In genomic region chr20:63829943-63830820, GRCh38 we compare ENCODE assay signal across 9 cellular contexts. TPM values are rescaled to one million over a fixed set of nuclear protein-coding genes. Genes with fewer than 3 reads are reported as not detected.
DNase-seq lines count a peak whose midpoint lies in the region; ATAC-seq and TF ChIP-seq lines count a peak whose summit lies in the region.
"Had no signal": no experiment of that assay in that cellular context is flagged by ENCODE, and none has a peak within 500 bp of the region (broad histone marks: within the 10 kb centered on the region; RNA-seq: fewer than 3 reads in every experiment).

No MANE protein-coding gene starts in this region.

- no peaks in the 10 kb centered on the region for H3K79me2 ChIP-seq in OCI-LY3 (ENCODE audit: low read length)

- TF ChIP-seq CTCF in OCI-LY3 (IDR thresholded peaks at IDR 0.05; ENCODE audit: low read depth, low read length): no peak
- TF ChIP-seq CTCF in neural crest cell (conservative IDR thresholded peaks at IDR 0.05): no peak

- DNase-seq in NCI-H2227 (lab: John Stamatoyannopoulos, UW; ENCODE audit: unreplicated experiment) (peak; percentile 43), NCI-H2227 treated with DMSO at 0.1 percent for 48 hours (lab: John Stamatoyannopoulos, UW) (no peak), epidermal melanocyte (ENCODE audit: insufficient read length, low spot score) (peak; percentile 53), neural crest cell (ENCODE audit: low read depth, low spot score) (no peak), NCI-H1694 treated with DMSO at 0.1 percent for 48 hours (lab: John Stamatoyannopoulos, UW) (no peak)

- H3K4me1 Mint-ChIP-seq in neural crest cell: peaks cover 44% of the 10 kb centered on the region

- H4K20me1 ChIP-seq in OCI-LY3 (ENCODE audit: insufficient read depth, low read length): no peaks in the 10 kb centered on the region

- H2AFZ ChIP-seq in OCI-LY3 (ENCODE audit: low read depth, low read length): no peak overlapping the region

- H3K9me3 ChIP-seq in OCI-LY3 (ENCODE audit: insufficient read depth, low read length): no peaks in the 10 kb centered on the region

- no peak for ATAC-seq in GM19035 (IDR thresholded peaks at IDR 0.05; ENCODE audit: unreplicated experiment)
- no peak for ATAC-seq in HG03175 (IDR thresholded peaks at IDR 0.05; ENCODE audit: unreplicated experiment)

- peak overlapping the region; percentile 37 for H3K9ac ChIP-seq in OCI-LY3 (ENCODE audit: low read length)

- peaks cover 14% of the 10 kb centered on the region for H3K27me3 Mint-ChIP-seq in neural crest cell (ENCODE audit: low read depth)

- H3K27ac Mint-ChIP-seq in neural crest cell (ENCODE audit: unreplicated experiment): peak overlapping the region; percentile 15

- H3K36me3 ChIP-seq in OCI-LY3 (replicated peaks; ENCODE audit: low read depth, low read length): no peaks in the 10 kb centered on the region

- no peaks in the 10 kb centered on the region for H3K9me3 Mint-ChIP-seq in neural crest cell

- H3K4me2 ChIP-seq in OCI-LY3 (ENCODE audit: low read length): peak overlapping the region; percentile 55

- peak overlapping the region; percentile 72 for H3K4me3 ChIP-seq in OCI-LY3 (ENCODE audit: low read length)

- peak overlapping the region; percentile 90 for H3K4me3 Mint-ChIP-seq in neural crest cell

- H3K36me3 Mint-ChIP-seq in neural crest cell (ENCODE audit: low read depth): no peaks in the 10 kb centered on the region

- H3K27me3 ChIP-seq in OCI-LY3 (ENCODE audit: low read depth, low read length): peaks cover 18% of the 10 kb centered on the region

- no peak overlapping the region for H3K27ac ChIP-seq in OCI-LY3 (ENCODE audit: low read length)
- H3K27ac ChIP-seq: C4-2B had no signal

- H3K4me1 ChIP-seq in OCI-LY3 (ENCODE audit: low read length): peaks cover 20% of the 10 kb centered on the region

RNA-seq across cellular contexts. Expression of gene ZBTB46, which starts 0.9 kb away (rescaled TPM):
- total RNA-seq in neural crest cell: 23.7 and 23.8 TPM in 2 replicates

RNA-seq across cellular contexts. Expression of gene ABHD16B, which starts 31.1 kb away (rescaled TPM):
- total RNA-seq in neural crest cell: not detected in 2 replicates

RNA-seq across cellular contexts. Expression of gene TPD52L2, which starts 34.9 kb away (rescaled TPM):
- 57.4 and 58.2 TPM in 2 replicates for total RNA-seq in neural crest cell

Comparison
In these comparisons a context has a peak if more than half of its experiments do, and no peak if none do; other contexts are left out.
1. DNase-seq: peak in NCI-H2227 (single experiment) and epidermal melanocyte (single experiment); none in NCI-H2227 treated with DMSO at 0.1 percent for 48 hours (single experiment), neural crest cell (single experiment) and NCI-H1694 treated with DMSO at 0.1 percent for 48 hours (single experiment).